In genomic region chr12:54018608-54018984, GRCh38 we compare ENCODE assay signal across 9 cellular contexts. TPM values are rescaled to one million over a fixed set of nuclear protein-coding genes. Genes with fewer than 3 reads are reported as not detected.
DNase-seq lines count a peak whose midpoint lies in the region; ATAC-seq and TF ChIP-seq lines count a peak whose summit lies in the region.
"Had no signal": no experiment of that assay in that cellular context is flagged by ENCODE, and none has a peak within 500 bp of the region (broad histone marks: within the 10 kb centered on the region; RNA-seq: fewer than 3 reads in every experiment).

No MANE protein-coding gene starts in this region.

- H3K4me3 ChIP-seq in ACC112 (ENCODE audit: low read depth, low read length): peak overlapping the region; percentile 87
- peak overlapping the region; percentile 60 for H3K4me3 ChIP-seq in HAP-1
- peak overlapping the region; percentile 46 for H3K4me3 ChIP-seq in lower lobe of right lung

- intact Hi-C loops in lower lobe of right lung (cut with DNase I): no loop called here

- peaks cover 24% of the 10 kb centered on the region for H3K4me1 ChIP-seq in ACC112 (ENCODE audit: control insufficient read depth, insufficient read depth, low read length, unreplicated experiment)
- peaks cover 17% of the 10 kb centered on the region for H3K4me1 ChIP-seq in HAP-1
- H3K4me1 ChIP-seq in lower lobe of right lung: peaks cover 25% of the 10 kb centered on the region

- DNase-seq in HAP-1 (ENCODE audit: low spot score in 2 of 2) (no peak), lower lobe of right lung (no peak), COLO668 (lab: John Stamatoyannopoulos, UW; ENCODE audit: unreplicated experiment) (no peak), CD1c-positive myeloid dendritic cell (ENCODE audit: extremely low spot score) (no peak), NCI-H1436 treated with DMSO at 0.1 percent for 48 hours (lab: John Stamatoyannopoulos, UW) (no peak)
- DNase-seq: stimulated activated CD8-positive, alpha-beta memory T cell treated with anti-CD3 and anti-CD28 coated beads, Interleukin-4, amount 100 ng/mL, for 48 hours had no signal

- TF ChIP-seq CTCF in VCaP (conservative IDR thresholded peaks at IDR 0.05) (no peak), lower lobe of right lung (IDR thresholded peaks at IDR 0.05) (no peak)

- no peaks in the 10 kb centered on the region for H3K9me3 ChIP-seq in HAP-1
- H3K9me3 ChIP-seq in lower lobe of right lung: no peaks in the 10 kb centered on the region

- in situ Hi-C loops in HAP-1 (cut with MboI; ENCODE audit: low sequenced_read_pairs): no loop called here

- H3K27ac ChIP-seq in ACC112 (ENCODE audit: low read depth, low read length) (no peak overlapping the region), VCaP (peak overlapping the region; percentile 97), lower lobe of right lung (no peak overlapping the region)

- peak overlapping the region; percentile 79 for H2AFZ ChIP-seq in ACC112 (ENCODE audit: low read length, unreplicated experiment)

- H3K36me3 ChIP-seq in ACC112 (ENCODE audit: insufficient read depth, low read length): no peaks in the 10 kb centered on the region
- no peaks in the 10 kb centered on the region for H3K36me3 ChIP-seq in HAP-1 (replicated peaks)
- no peaks in the 10 kb centered on the region for H3K36me3 ChIP-seq in lower lobe of right lung

- H3K79me2 ChIP-seq in ACC112 (ENCODE audit: control insufficient read depth, insufficient read depth, low read length, unreplicated experiment): no peaks in the 10 kb centered on the region

- ATAC-seq in lower lobe of right lung (no peak), HG02852 (IDR thresholded peaks at IDR 0.05; ENCODE audit: unreplicated experiment) (no peak)

- H3K27me3 ChIP-seq in ACC112 (ENCODE audit: insufficient read depth, low read length): no peaks in the 10 kb centered on the region
- H3K27me3 ChIP-seq in HAP-1 (ENCODE audit: low read depth): no peaks in the 10 kb centered on the region
- H3K27me3 ChIP-seq in lower lobe of right lung (ENCODE audit: low read depth): peaks cover 99% of the 10 kb centered on the region

RNA-seq across cellular contexts. Expression of gene HOXC6, which starts 9.6 kb away (rescaled TPM):
- total RNA-seq in lower lobe of right lung: 0.50 TPM

RNA-seq across cellular contexts. Expression of gene HOXC8, which starts 9.8 kb away (rescaled TPM):
- not detected for total RNA-seq in lower lobe of right lung

RNA-seq across cellular contexts. Expression of gene HOXC5, which starts 14.3 kb away (rescaled TPM):
- total RNA-seq in lower lobe of right lung: not detected

RNA-seq across cellular contexts. Expression of gene HOXC9, which starts 18.6 kb away (rescaled TPM):
- total RNA-seq in lower lobe of right lung: not detected

RNA-seq across cellular contexts. Expression of gene HOXC10, which starts 33.6 kb away (rescaled TPM):
- not detected for total RNA-seq in lower lobe of right lung
